1 cellular context compared by ENCODE assay signal in genomic region chr1:155127672-155128468, GRCh38.
A peak's percentile ranks its signal among the peaks of the same experiment; 100 is the strongest.
TF ChIP-seq lines count a peak whose summit lies in the region.

Gene EFNA1 (plus strand): TSS chr1:155127876. CDS start chr1:155127978, 102 bp downstream.

TF ChIP-seq in HepG2, 621 proteins besides CTCF, POLR2A, EP300 and RAD21 (continued from another document and continues in another):
- 0 out of 2 replicates have a peak, but pooled peaks have one; percentile 29 for TF ChIP-seq ETS1 (CRISPR knock-in tag; IDR thresholded peaks at IDR 0.05)
- peak in 1 of 2 experiments; percentile 73; a peak in 1 of 4 replicates for TF ChIP-seq REST (IDR thresholded peaks at IDR 0.05; ENCODE audit: borderline replicate concordance in 1 of 2, low read depth in 1 of 2, low read length in 2 of 2)
- TF ChIP-seq, protein P1, sequence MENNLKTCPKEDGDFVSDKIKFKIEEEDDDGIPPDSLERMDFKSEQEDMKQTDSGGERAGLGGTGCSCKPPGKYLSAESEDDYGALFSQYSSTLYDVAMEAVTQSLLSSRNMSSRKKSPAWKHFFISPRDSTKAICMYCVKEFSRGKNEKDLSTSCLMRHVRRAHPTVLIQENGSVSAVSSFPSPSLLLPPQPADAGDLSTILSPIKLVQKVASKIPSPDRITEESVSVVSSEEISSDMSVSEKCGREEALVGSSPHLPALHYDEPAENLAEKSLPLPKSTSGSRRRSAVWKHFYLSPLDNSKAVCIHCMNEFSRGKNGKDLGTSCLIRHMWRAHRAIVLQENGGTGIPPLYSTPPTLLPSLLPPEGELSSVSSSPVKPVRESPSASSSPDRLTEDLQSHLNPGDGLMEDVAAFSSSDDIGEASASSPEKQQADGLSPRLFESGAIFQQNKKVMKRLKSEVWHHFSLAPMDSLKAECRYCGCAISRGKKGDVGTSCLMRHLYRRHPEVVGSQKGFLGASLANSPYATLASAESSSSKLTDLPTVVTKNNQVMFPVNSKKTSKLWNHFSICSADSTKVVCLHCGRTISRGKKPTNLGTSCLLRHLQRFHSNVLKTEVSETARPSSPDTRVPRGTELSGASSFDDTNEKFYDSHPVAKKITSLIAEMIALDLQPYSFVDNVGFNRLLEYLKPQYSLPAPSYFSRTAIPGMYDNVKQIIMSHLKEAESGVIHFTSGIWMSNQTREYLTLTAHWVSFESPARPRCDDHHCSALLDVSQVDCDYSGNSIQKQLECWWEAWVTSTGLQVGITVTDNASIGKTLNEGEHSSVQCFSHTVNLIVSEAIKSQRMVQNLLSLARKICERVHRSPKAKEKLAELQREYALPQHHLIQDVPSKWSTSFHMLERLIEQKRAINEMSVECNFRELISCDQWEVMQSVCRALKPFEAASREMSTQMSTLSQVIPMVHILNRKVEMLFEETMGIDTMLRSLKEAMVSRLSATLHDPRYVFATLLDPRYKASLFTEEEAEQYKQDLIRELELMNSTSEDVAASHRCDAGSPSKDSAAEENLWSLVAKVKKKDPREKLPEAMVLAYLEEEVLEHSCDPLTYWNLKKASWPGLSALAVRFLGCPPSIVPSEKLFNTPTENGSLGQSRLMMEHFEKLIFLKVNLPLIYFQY (CRISPR knock-in tag; IDR thresholded peaks at IDR 0.05; ENCODE audit: borderline replicate concordance), result peak; percentile 59; the same call in 1 of the 2 replicates
- TF ChIP-seq ZNF891 (CRISPR knock-in tag; IDR thresholded peaks at IDR 0.05), result peak; percentile 85; the same call in 1 of the 2 replicates
- 0 out of 2 replicates have a peak, but pooled peaks have one; percentile 9 for TF ChIP-seq PRDM10 (CRISPR knock-in tag; IDR thresholded peaks at IDR 0.05; ENCODE audit: low read depth)
- peak; percentile 42; the same call in 1 of the 2 replicates for TF ChIP-seq NFAT5 (CRISPR knock-in tag; IDR thresholded peaks at IDR 0.05)
- TF ChIP-seq CEBPG (CRISPR knock-in tag; IDR thresholded peaks at IDR 0.05), result no peak
- TF ChIP-seq ZNF17 (CRISPR knock-in tag; IDR thresholded peaks at IDR 0.05), result no peak
- TF ChIP-seq KLF6 (CRISPR knock-in tag; IDR thresholded peaks at IDR 0.05), result peak; percentile 23
- TF ChIP-seq ARNT2 (CRISPR knock-in tag; IDR thresholded peaks at IDR 0.05; ENCODE audit: low read depth), result peak; percentile 56
- TF ChIP-seq BRCA1 (CRISPR knock-in tag; IDR thresholded peaks at IDR 0.05), result 0 out of 2 replicates have a peak, but pooled peaks have one; percentile 14
- TF ChIP-seq, protein P2, sequence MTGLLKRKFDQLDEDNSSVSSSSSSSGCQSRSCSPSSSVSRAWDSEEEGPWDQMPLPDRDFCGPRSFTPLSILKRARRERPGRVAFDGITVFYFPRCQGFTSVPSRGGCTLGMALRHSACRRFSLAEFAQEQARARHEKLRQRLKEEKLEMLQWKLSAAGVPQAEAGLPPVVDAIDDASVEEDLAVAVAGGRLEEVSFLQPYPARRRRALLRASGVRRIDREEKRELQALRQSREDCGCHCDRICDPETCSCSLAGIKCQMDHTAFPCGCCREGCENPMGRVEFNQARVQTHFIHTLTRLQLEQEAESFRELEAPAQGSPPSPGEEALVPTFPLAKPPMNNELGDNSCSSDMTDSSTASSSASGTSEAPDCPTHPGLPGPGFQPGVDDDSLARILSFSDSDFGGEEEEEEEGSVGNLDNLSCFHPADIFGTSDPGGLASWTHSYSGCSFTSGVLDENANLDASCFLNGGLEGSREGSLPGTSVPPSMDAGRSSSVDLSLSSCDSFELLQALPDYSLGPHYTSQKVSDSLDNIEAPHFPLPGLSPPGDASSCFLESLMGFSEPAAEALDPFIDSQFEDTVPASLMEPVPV (CRISPR knock-in tag; IDR thresholded peaks at IDR 0.05), result no peak
- TF ChIP-seq SP4 (CRISPR knock-in tag; IDR thresholded peaks at IDR 0.05), result peak; percentile 11; the same call in 1 of the 2 replicates
- TF ChIP-seq ATAD3A (CRISPR knock-in tag; IDR thresholded peaks at IDR 0.05), result no peak
- peak; percentile 42; the same call in 1 of the 2 replicates for TF ChIP-seq CC2D1A (CRISPR knock-in tag; IDR thresholded peaks at IDR 0.05)
- peak; percentile 34 for TF ChIP-seq ZC3H4 (CRISPR knock-in tag; IDR thresholded peaks at IDR 0.05; ENCODE audit: borderline replicate concordance)
- peak; percentile 19; the same call in 1 of the 2 replicates for TF ChIP-seq ZNF441 (CRISPR knock-in tag; IDR thresholded peaks at IDR 0.05; ENCODE audit: borderline replicate concordance)
- TF ChIP-seq ZNF431 (CRISPR knock-in tag; IDR thresholded peaks at IDR 0.05; ENCODE audit: borderline replicate concordance, low read depth), result peak; percentile 51
- peak; percentile 36; the same call in 1 of the 2 replicates for TF ChIP-seq ZNF563 (CRISPR knock-in tag; IDR thresholded peaks at IDR 0.05)
- peak; percentile 79; the same call in 1 of the 2 replicates for TF ChIP-seq MEIS2 (CRISPR knock-in tag; IDR thresholded peaks at IDR 0.05)
- 0 out of 2 replicates have a peak, but pooled peaks have one; percentile 22 for TF ChIP-seq ZNF710 (CRISPR knock-in tag; IDR thresholded peaks at IDR 0.05; ENCODE audit: borderline replicate concordance)
- TF ChIP-seq, protein P3, sequence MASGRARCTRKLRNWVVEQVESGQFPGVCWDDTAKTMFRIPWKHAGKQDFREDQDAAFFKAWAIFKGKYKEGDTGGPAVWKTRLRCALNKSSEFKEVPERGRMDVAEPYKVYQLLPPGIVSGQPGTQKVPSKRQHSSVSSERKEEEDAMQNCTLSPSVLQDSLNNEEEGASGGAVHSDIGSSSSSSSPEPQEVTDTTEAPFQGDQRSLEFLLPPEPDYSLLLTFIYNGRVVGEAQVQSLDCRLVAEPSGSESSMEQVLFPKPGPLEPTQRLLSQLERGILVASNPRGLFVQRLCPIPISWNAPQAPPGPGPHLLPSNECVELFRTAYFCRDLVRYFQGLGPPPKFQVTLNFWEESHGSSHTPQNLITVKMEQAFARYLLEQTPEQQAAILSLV (CRISPR knock-in tag; IDR thresholded peaks at IDR 0.05; ENCODE audit: borderline replicate concordance), result peak; percentile 18; the same call in 1 of the 2 replicates
- TF ChIP-seq ZNF770 (CRISPR knock-in tag; IDR thresholded peaks at IDR 0.05), result peak; percentile 40
- TF ChIP-seq KDM5B (CRISPR knock-in tag; IDR thresholded peaks at IDR 0.05; ENCODE audit: borderline replicate concordance), result peak; percentile 69
